Comparison of ENCODE assay signal across 8 cellular contexts in the genomic region with DNA sequence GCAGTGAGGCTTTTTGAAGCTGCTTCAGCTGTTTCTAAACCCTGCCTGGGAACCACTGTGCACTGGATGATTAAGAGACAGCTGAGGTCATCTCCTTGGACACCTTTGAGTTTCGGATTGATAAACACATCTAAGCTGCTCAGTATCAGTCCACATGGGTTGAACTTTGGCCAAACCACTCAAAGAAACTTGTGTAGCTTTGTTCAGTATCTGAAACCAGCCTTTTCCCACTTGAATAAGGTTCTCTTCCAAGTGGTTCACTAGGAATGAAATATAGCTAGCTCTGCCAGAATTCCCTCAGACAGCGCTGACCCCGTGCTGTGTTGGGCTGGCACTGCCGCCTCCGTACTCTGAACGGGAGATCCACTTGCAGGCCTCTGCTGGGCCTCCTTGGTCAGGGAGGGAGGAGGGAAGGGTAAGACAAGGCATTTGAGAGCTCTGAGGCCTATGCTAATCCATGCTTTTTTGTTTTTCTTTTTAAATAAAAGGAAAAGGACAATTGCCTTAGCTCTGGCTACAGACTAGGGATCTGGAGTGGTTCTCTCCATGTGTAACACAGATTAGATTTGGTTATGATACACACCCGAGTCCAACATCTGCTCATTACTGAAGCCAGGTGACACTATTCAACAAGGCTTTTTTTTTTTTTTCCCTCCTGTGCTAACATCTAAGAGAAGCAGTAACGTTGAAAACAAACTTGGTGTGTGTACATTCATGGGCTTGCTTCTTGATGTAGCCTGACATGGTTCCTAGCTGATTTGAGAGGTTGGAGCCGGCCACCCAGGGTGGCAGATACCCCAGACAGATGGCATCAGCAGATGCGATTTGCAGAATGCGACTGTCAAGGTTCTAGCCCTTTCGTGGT.
DNase-seq lines count a peak whose midpoint lies in the region; ATAC-seq and TF ChIP-seq lines count a peak whose summit lies in the region.

No MANE protein-coding gene starts in this region.

- peak; percentile 30 to 40 for ATAC-seq in activated CD4-positive, CD25-positive, alpha-beta regulatory T cell treated with anti-CD3 and anti-CD28 coated beads, Interleukin-2, amount 50 U/mL, for 24 hours
- peak; percentile 97 for ATAC-seq in HG02588 (IDR thresholded peaks at IDR 0.05; ENCODE audit: unreplicated experiment)

- TF ChIP-seq CTCF in fibroblast of mammary gland (conservative IDR thresholded peaks at IDR 0.05; ENCODE audit: control insufficient read depth, insufficient read depth, low read depth, low read length), result no peak

- no peak overlapping the region for H3K4me3 ChIP-seq in fibroblast of mammary gland (ENCODE audit: control insufficient read depth, low read depth, low read length)

- no peak for DNase-seq in activated CD4-positive, CD25-positive, alpha-beta regulatory T cell treated with anti-CD3 and anti-CD28 coated beads, Interleukin-2, amount 50 U/mL, for 72 hours
- DNase-seq in NCI-H226 (peak; percentile 65), fibroblast of mammary gland (ENCODE audit: low read depth) (peak; percentile 87), renal cortical epithelial cell (ENCODE audit: low read depth) (peak; percentile 85), KG1 (lab: John Stamatoyannopoulos, UW) (no peak), occipital lobe (lab: John Stamatoyannopoulos, UW) (no peak)

Comparison
In these comparisons a context has a peak if more than half of its experiments do, and no peak if none do; other contexts are left out.
1. DNase-seq: peak in NCI-H226 (single experiment), fibroblast of mammary gland (single experiment) and renal cortical epithelial cell (single experiment); none in activated CD4-positive, CD25-positive, alpha-beta regulatory T cell treated with anti-CD3 and anti-CD28 coated beads, Interleukin-2, amount 50 U/mL, for 72 hours (single experiment), KG1 (single experiment) and occipital lobe (single experiment).